Comparison of ENCODE assay signal across 8 cellular contexts in the genomic region with DNA sequence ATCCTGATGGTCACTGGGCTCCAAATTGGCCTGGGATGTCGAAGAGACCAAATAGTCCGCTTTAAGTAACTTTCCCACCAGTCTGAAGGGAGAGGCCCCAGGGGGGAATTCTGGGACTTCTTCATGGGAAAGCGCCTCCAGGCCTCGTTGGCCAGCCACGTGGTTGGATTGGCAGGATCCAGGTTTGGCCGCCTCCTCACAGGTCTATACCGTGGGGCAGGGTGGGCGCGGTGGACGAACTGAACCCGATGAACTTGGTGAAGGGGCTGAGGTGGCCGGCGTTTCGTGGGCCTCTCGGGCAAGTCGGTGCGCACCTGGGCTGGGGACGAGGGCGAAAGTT. TPM values are rescaled to one million over a fixed set of nuclear protein-coding genes. Genes with fewer than 3 reads are reported as not detected.
DNase-seq lines count a peak whose midpoint lies in the region; ATAC-seq and TF ChIP-seq lines count a peak whose summit lies in the region.
"Had no signal": no experiment of that assay in that cellular context is flagged by ENCODE, and none has a peak within 500 bp of the region (broad histone marks: within the 10 kb centered on the region; RNA-seq: fewer than 3 reads in every experiment).

No MANE protein-coding gene starts in this region.

- H3K36me3 ChIP-seq in GM23248 (ENCODE audit: low read depth) (no peaks in the 10 kb centered on the region), left ventricle myocardium inferior (no peaks in the 10 kb centered on the region), sigmoid colon (no peaks in the 10 kb centered on the region)

- H3K79me2 ChIP-seq in GM23248 (ENCODE audit: insufficient read depth) = no peaks in the 10 kb centered on the region

- no peaks in the 10 kb centered on the region for H3K36me3 Mint-ChIP-seq in activated CD4-positive, alpha-beta memory T cell treated with anti-CD3 and anti-CD28 coated beads, Interleukin-2, amount 10 ng/mL, durations not matched to agents 7 days and 5 days (ENCODE audit: low read depth)

- WGBS in GM23248 (ENCODE audit: low coverage in 1 of 2, low lambda C conversion rate in 2 of 2, missing lambda C conversion rate in 2 of 2), 2 experiments = 7 to 12% methylated on average over 19 of the region's 19 CpGs
- WGBS in sigmoid colon, 2 donors = 20 to 32% methylated on average over 19 of the region's 19 CpGs

- peaks cover 71% of the 10 kb centered on the region for H3K27me3 Mint-ChIP-seq in activated CD4-positive, alpha-beta memory T cell treated with anti-CD3 and anti-CD28 coated beads, Interleukin-2, amount 10 ng/mL, durations not matched to agents 7 days and 5 days

- no peaks in the 10 kb centered on the region for H3K9me3 ChIP-seq in GM23248 (ENCODE audit: low read depth)
- no peaks in the 10 kb centered on the region for H3K9me3 ChIP-seq in left ventricle myocardium inferior (replicated peaks)
- H3K9me3 ChIP-seq in sigmoid colon = no peaks in the 10 kb centered on the region

- H3F3A ChIP-seq in GM23248 (ENCODE audit: insufficient read depth) = no peaks in the 10 kb centered on the region

- no peak for ATAC-seq in GM18858 (IDR thresholded peaks at IDR 0.05; ENCODE audit: unreplicated experiment)

- no peaks in the 10 kb centered on the region for H4K20me1 ChIP-seq in GM23248 (ENCODE audit: insufficient read depth)

- CTCF ChIA-PET in activated CD4-positive, alpha-beta memory T cell treated with anti-CD3 and anti-CD28 coated beads, Interleukin-2, amount 10 ng/mL, durations not matched to agents 7 days and 5 days (lab: Charles Lee) = interaction anchor here (0.6 to 1.3 kb wide), 6 partner anchors 8 to 376 kb away, joined by 3 to 6 read pairs (median 4); no protein-coding TSS in a partner anchor

- no peak for TF ChIP-seq EP300 in sigmoid colon (IDR thresholded peaks at IDR 0.05)

- H3K4me1 ChIP-seq in GM23248 (ENCODE audit: insufficient read depth) = no peaks in the 10 kb centered on the region
- H3K4me1 ChIP-seq in left ventricle myocardium inferior = peaks cover 12% of the 10 kb centered on the region
- peaks cover 0 to 14% (median 11%) of the 10 kb centered on the region in 4 donors for H3K4me1 ChIP-seq in sigmoid colon

- no peak for TF ChIP-seq CTCF in left ventricle myocardium inferior (IDR thresholded peaks at IDR 0.05; ENCODE audit: borderline replicate concordance)
- no peak for TF ChIP-seq CTCF in sigmoid colon (IDR thresholded peaks at IDR 0.05)

- H3K4me2 ChIP-seq in GM23248 (ENCODE audit: unreplicated experiment) = peak overlapping the region; percentile 79

- no peak overlapping the region for H3K27ac ChIP-seq in GM23248
- H3K27ac ChIP-seq in left ventricle myocardium inferior (replicated peaks) = no peak overlapping the region
- H3K27ac ChIP-seq in sigmoid colon = no peak overlapping the region

- no peaks in the 10 kb centered on the region for H3K9me2 ChIP-seq in GM23248 (ENCODE audit: insufficient read depth)

- intact Hi-C loops in left ventricle myocardium inferior (cut with micrococcal nuclease) (no loop called here), sigmoid colon (cut with DNase I) (no loop called here)

- H3K4me3 Mint-ChIP-seq in activated CD4-positive, alpha-beta memory T cell treated with anti-CD3 and anti-CD28 coated beads, Interleukin-2, amount 10 ng/mL, durations not matched to agents 7 days and 5 days = peak overlapping the region; percentile 72

- TF ChIP-seq POLR2A in sigmoid colon (IDR thresholded peaks at IDR 0.05) = no peak

- H3K4me1 Mint-ChIP-seq in activated CD4-positive, alpha-beta memory T cell treated with anti-CD3 and anti-CD28 coated beads, Interleukin-2, amount 10 ng/mL, durations not matched to agents 7 days and 5 days = peaks cover 12% of the 10 kb centered on the region

- POLR2A ChIA-PET in activated CD4-positive, alpha-beta memory T cell treated with anti-CD3 and anti-CD28 coated beads, Interleukin-2, amount 10 ng/mL, durations not matched to agents 7 days and 5 days (lab: Charles Lee) = interaction anchor here (1.2 to 2.2 kb wide), 2 partner anchors 160 to 162 kb away, joined by 4 to 6 read pairs; a partner anchor contains a TSS

- H3K27me3 ChIP-seq in GM23248 (replicated peaks; ENCODE audit: insufficient read depth) (peaks cover 29% of the 10 kb centered on the region), left ventricle myocardium inferior (ENCODE audit: low read depth) (peaks cover 89% of the 10 kb centered on the region), sigmoid colon (peaks cover 13 to 68% (median 41%) of the 10 kb centered on the region in 3 donors)

- no peak overlapping the region for H3K27ac Mint-ChIP-seq in activated CD4-positive, alpha-beta memory T cell treated with anti-CD3 and anti-CD28 coated beads, Interleukin-2, amount 10 ng/mL, durations not matched to agents 7 days and 5 days

- H2AFZ ChIP-seq in GM23248 = peak overlapping the region; percentile 88

- no peak for DNase-seq in GM23248
- DNase-seq in activated CD4-positive, alpha-beta memory T cell treated with anti-CD3 and anti-CD28 coated beads, Interleukin-2, amount 10 ng/mL, durations not matched to agents 7 days and 5 days = no peak
- DNase-seq in left ventricle myocardium inferior = no peak
- DNase-seq in sigmoid colon = no peak
- no peak for DNase-seq in NCI-H1048 (lab: John Stamatoyannopoulos, UW)
- DNase-seq in nucleus accumbens (lab: John Stamatoyannopoulos, UW) = no peak
- DNase-seq: NCI-H1694 had no signal

- 0 out of 2 replicates have a peak overlapping the region, but pooled peaks have one; percentile 41 for H3K9ac ChIP-seq in GM23248

- in situ Hi-C loops in GM23248 (cut with MboI) = no loop called here

- no peaks in the 10 kb centered on the region for H3K9me3 Mint-ChIP-seq in activated CD4-positive, alpha-beta memory T cell treated with anti-CD3 and anti-CD28 coated beads, Interleukin-2, amount 10 ng/mL, durations not matched to agents 7 days and 5 days

- peak overlapping the region; percentile 79 for H3K4me3 ChIP-seq in GM23248
- peak overlapping the region; percentile 65 for H3K4me3 ChIP-seq in left ventricle myocardium inferior
- peak overlapping the region in 3 of 4 donors; percentile 29 to 50 (median 44) for H3K4me3 ChIP-seq in sigmoid colon

RNA-seq across cellular contexts. Expression of a gene that starts 0.3 kb away (rescaled TPM):
- total RNA-seq in GM23248 (2014; rRNA removed; shearing (Covaris generic)) = not detected in 2 replicates
- polyA plus RNA-seq in GM23248 (2016; fragmentation: Nextera tagmentation; extraction: Ambion mirVana) (not detected in 2 replicates), sigmoid colon (not detected)
- not detected for total RNA-seq in activated CD4-positive, alpha-beta memory T cell treated with anti-CD3 and anti-CD28 coated beads, Interleukin-2, amount 10 ng/mL, durations not matched to agents 7 days and 5 days
- total RNA-seq in left ventricle myocardium inferior (not detected), sigmoid colon (not detected)
